1 cellular context compared by ENCODE assay signal in genomic region chr21:42255825-42256224, GRCh38.
TF ChIP-seq lines count a peak whose summit lies in the region.

No MANE protein-coding gene starts in this region.

TF ChIP-seq in HCT116, 20 proteins besides CTCF, POLR2A, EP300 and RAD21:
- TF ChIP-seq EGR1 (IDR thresholded peaks at IDR 0.05; ENCODE audit: low read depth) (no peak), TCF7L2 (IDR thresholded peaks at IDR 0.05; ENCODE audit: borderline replicate concordance, extremely low read depth, insufficient read depth, insufficient read length) (no peak), ELF1 (IDR thresholded peaks at IDR 0.05; ENCODE audit: borderline replicate concordance, low read depth) (no peak), SP1 (IDR thresholded peaks at IDR 0.05; ENCODE audit: low read depth) (no peak), CEBPB (IDR thresholded peaks at IDR 0.05; ENCODE audit: low read depth) (no peak), SIN3A (IDR thresholded peaks at IDR 0.05; ENCODE audit: low read depth) (no peak), FOSL1 (IDR thresholded peaks at IDR 0.05; ENCODE audit: low read depth) (no peak), EZH2 (IDR thresholded peaks at IDR 0.05) (no peak), JUND (IDR thresholded peaks at IDR 0.05) (no peak)
- TF ChIP-seq, protein P1, sequence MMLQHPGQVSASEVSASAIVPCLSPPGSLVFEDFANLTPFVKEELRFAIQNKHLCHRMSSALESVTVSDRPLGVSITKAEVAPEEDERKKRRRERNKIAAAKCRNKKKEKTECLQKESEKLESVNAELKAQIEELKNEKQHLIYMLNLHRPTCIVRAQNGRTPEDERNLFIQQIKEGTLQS (IDR thresholded peaks at IDR 0.05), result no peak
TF ChIP-seq in HCT116: peak in this region for 0.
